Comparison of ENCODE assay signal across 16 cellular contexts in genomic region chr2:138689705-138690104, GRCh38.
DNase-seq lines count a peak whose midpoint lies in the region; ATAC-seq and TF ChIP-seq lines count a peak whose summit lies in the region.
"Had no signal": no experiment of that assay in that cellular context is flagged by ENCODE, and none has a peak within 500 bp of the region (broad histone marks: within the 10 kb centered on the region; RNA-seq: fewer than 3 reads in every experiment).

No MANE protein-coding gene starts in this region.

- no peaks in the 10 kb centered on the region for H3K4me1 ChIP-seq in naive thymus-derived CD4-positive, alpha-beta T cell (ENCODE audit: control insufficient read depth in 2 of 2, insufficient read depth in 2 of 2, low read length in 2 of 2)
- H3K4me1 ChIP-seq: neural progenitor cell, SJCRH30 had no signal

- no peaks in the 10 kb centered on the region for H3K9me3 ChIP-seq in naive thymus-derived CD4-positive, alpha-beta T cell (ENCODE audit: control insufficient read depth in 2 of 3, low read length in 3 of 3)
- H3K9me3 ChIP-seq: SJCRH30 had no signal

- H3K27me3 ChIP-seq in naive thymus-derived CD4-positive, alpha-beta T cell (ENCODE audit: control insufficient read depth in 2 of 2, insufficient read depth in 2 of 2, low read length in 2 of 2) = no peaks in the 10 kb centered on the region
- no peaks in the 10 kb centered on the region for H3K27me3 ChIP-seq in H7 (ENCODE audit: control insufficient read depth, insufficient read depth, low read length)
- H3K27me3 ChIP-seq: brain microvascular endothelial cell, neural progenitor cell, SJCRH30 had no signal

- H3K4me3 ChIP-seq in naive thymus-derived CD4-positive, alpha-beta T cell (ENCODE audit: low read length) = no peak overlapping the region
- no peak overlapping the region for H3K4me3 ChIP-seq in H7 (ENCODE audit: insufficient read depth, low read depth, low read length)
- H3K4me3 ChIP-seq: neural progenitor cell, SJCRH30 had no signal

- no peaks in the 10 kb centered on the region for H3K36me3 Mint-ChIP-seq in naive thymus-derived CD4-positive, alpha-beta T cell
- no peaks in the 10 kb centered on the region for H3K36me3 Mint-ChIP-seq in Calu3 (ENCODE audit: insufficient read depth, unreplicated experiment)
- no peaks in the 10 kb centered on the region for H3K36me3 Mint-ChIP-seq in HFFc6 (ENCODE audit: low read depth)
- H3K36me3 Mint-ChIP-seq: neural progenitor cell had no signal

- peaks cover 0 to 18% (median 9%) of the 10 kb centered on the region in 7 donors for H3K4me1 Mint-ChIP-seq in naive thymus-derived CD4-positive, alpha-beta T cell
- H3K4me1 Mint-ChIP-seq in Calu3 (ENCODE audit: low read depth, unreplicated experiment) = no peaks in the 10 kb centered on the region
- no peaks in the 10 kb centered on the region for H3K4me1 Mint-ChIP-seq in HFFc6 (ENCODE audit: low read depth)
- H3K4me1 Mint-ChIP-seq: neural progenitor cell had no signal

- DNase-seq in NOMO-1 (lab: John Stamatoyannopoulos, UW; ENCODE audit: unreplicated experiment in 2 of 2) (peak; percentile 6 to 22), NOMO-1 treated with dmso at 0.1 percent for 144 hours (lab: John Stamatoyannopoulos, UW; ENCODE audit: unreplicated experiment) (no peak), SKM-1 (lab: John Stamatoyannopoulos, UW; ENCODE audit: unreplicated experiment) (peak; percentile 78), H7 (no peak), Calu3 (no peak), HFFc6 (no peak)
- no peak for DNase-seq in naive thymus-derived CD4-positive, alpha-beta T cell
- DNase-seq: brain microvascular endothelial cell; DMS79 treated with DMSO at 0.1 percent for 48 hours; NCI-H2171; SJCRH30; stimulated activated naive CD4-positive, alpha-beta T cell had no signal

- H3K27ac Mint-ChIP-seq in naive thymus-derived CD4-positive, alpha-beta T cell = no peak overlapping the region
- H3K27ac Mint-ChIP-seq in Calu3 (ENCODE audit: unreplicated experiment) (no peak overlapping the region), HFFc6 (no peak overlapping the region)
- H3K27ac Mint-ChIP-seq: IgD-negative memory B cell, neural progenitor cell had no signal

- POLR2A ChIA-PET in naive thymus-derived CD4-positive, alpha-beta T cell (lab: Charles Lee) = no interaction called here

- ATAC-seq in HG02938 (IDR thresholded peaks at IDR 0.05; ENCODE audit: unreplicated experiment) = peak; percentile 65
- peak; percentile 74 for ATAC-seq in naive thymus-derived CD4-positive, alpha-beta T cell

- H3K9me3 Mint-ChIP-seq in naive thymus-derived CD4-positive, alpha-beta T cell = peaks cover 0 to 6% (median 0%) of the 10 kb centered on the region in 11 donors
- H3K9me3 Mint-ChIP-seq in Calu3 (ENCODE audit: low read depth, unreplicated experiment) (no peaks in the 10 kb centered on the region), HFFc6 (peaks cover 4% of the 10 kb centered on the region)
- H3K9me3 Mint-ChIP-seq: neural progenitor cell had no signal

- H3K4me3 Mint-ChIP-seq in naive thymus-derived CD4-positive, alpha-beta T cell = peak overlapping the region in 3 of 10 donors; percentile 26 to 47 (median 41)
- H3K4me3 Mint-ChIP-seq in Calu3 (ENCODE audit: low read depth, unreplicated experiment) = no peak overlapping the region
- H3K4me3 Mint-ChIP-seq in HFFc6 = no peak overlapping the region
- H3K4me3 Mint-ChIP-seq: neural progenitor cell had no signal

- H3K27me3 Mint-ChIP-seq in naive thymus-derived CD4-positive, alpha-beta T cell = peaks cover 0 to 22% (median 5%) of the 10 kb centered on the region in 5 donors
- H3K27me3 Mint-ChIP-seq in Calu3 (ENCODE audit: unreplicated experiment) (no peaks in the 10 kb centered on the region), HFFc6 (ENCODE audit: insufficient read depth) (0 out of 2 replicates have a peak, but pooled peaks cover 1% of the 10 kb centered on the region)

- intact Hi-C loops in naive thymus-derived CD4-positive, alpha-beta T cell (cut with micrococcal nuclease) = no loop called here
- intact Hi-C loops in Calu3 (cut with micrococcal nuclease; ENCODE audit: unreplicated experiment) = no loop called here

- TF ChIP-seq CTCF in Calu3 (IDR thresholded peaks at IDR 0.05; ENCODE audit: unreplicated experiment) (no peak), HFFc6 (IDR thresholded peaks at IDR 0.05) (no peak)

- no peak overlapping the region for H3K27ac ChIP-seq in naive thymus-derived CD4-positive, alpha-beta T cell (ENCODE audit: low read depth, low read length)
- H3K27ac ChIP-seq: 22Rv1, brain microvascular endothelial cell, neural progenitor cell, SJCRH30 had no signal

- CTCF ChIA-PET in naive thymus-derived CD4-positive, alpha-beta T cell (lab: Charles Lee) = no interaction called here
- CTCF ChIA-PET in Calu3 (lab: Charles Lee) = no interaction called here

- no TSS peak for BruUV-seq in Calu3 (replicated peaks; lab: Mats Ljungman, UMichigan)

- H3K36me3 ChIP-seq in naive thymus-derived CD4-positive, alpha-beta T cell (ENCODE audit: control insufficient read depth in 2 of 3, insufficient read depth in 3 of 3, low read length in 3 of 3) = no peaks in the 10 kb centered on the region
- no peaks in the 10 kb centered on the region for H3K36me3 ChIP-seq in H7 (replicated peaks; ENCODE audit: control insufficient read depth, insufficient read depth, low read length)
- H3K36me3 ChIP-seq: brain microvascular endothelial cell, neural progenitor cell, SJCRH30 had no signal

Comparison
In these comparisons a context has a peak if more than half of its experiments do, and no peak if none do; other contexts are left out.
1. DNase-seq: peak in NOMO-1 (2 of 2) and SKM-1 (single experiment); none in NOMO-1 treated with dmso at 0.1 percent for 144 hours (single experiment), naive thymus-derived CD4-positive, alpha-beta T cell (0 of 9), H7 (single experiment), Calu3 (single experiment) and HFFc6 (single experiment).